Comparison of ENCODE assay signal across 23 cellular contexts in the genomic region with DNA sequence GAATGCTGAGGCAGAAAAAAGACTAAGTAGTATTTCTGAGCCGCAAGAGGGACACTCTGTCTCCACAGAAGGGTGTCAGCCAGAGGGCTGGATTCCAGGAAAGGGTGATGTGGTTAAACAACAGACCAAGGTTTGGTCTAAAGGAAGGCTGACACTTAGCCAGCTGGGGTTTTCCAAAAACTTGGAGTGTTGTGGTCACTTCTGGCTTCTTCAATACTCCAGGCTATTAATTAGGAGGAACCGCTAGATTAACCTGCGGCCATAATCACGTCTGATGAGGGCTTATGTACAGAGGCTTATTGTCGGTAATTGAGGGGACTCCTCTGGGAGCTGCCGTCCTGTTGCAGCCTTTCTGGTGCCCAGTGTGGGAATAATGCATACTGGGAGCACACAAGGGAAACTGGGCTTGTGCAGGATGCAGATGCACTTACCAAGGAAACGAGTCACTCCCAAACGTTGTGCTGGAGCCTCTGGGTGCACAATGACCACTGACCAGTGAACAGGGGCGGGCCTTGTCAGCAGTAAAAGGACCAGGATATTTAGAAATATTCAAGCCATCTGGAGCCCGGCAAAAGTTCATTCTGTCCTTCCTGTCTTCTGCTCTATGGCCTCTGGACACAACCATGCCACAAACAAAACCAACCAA.
DNase-seq lines count a peak whose midpoint lies in the region; FAIRE-seq and TF ChIP-seq lines count a peak whose summit lies in the region.
"Had no signal": no experiment of that assay in that cellular context is flagged by ENCODE, and none has a peak within 500 bp of the region (broad histone marks: within the 10 kb centered on the region; RNA-seq: fewer than 3 reads in every experiment).

No MANE protein-coding gene starts in this region.

- 58 to 69% (median 63%) methylated on average over 10 of the region's 10 CpGs for WGBS in stomach, 5 donors

- CTCF ChIA-PET in endothelial cell of umbilical vein (lab: Charles Lee), result interaction anchor here (1.1 to 2.9 kb wide), 3 partner anchors 10 kb away, joined by 3 to 15 read pairs (median 4); no protein-coding TSS in a partner anchor

- no peak overlapping the region for H3K4me3 ChIP-seq in MG63
- no peak overlapping the region for H3K4me3 ChIP-seq in endothelial cell of umbilical vein (replicated peaks in 1 of 3; ENCODE audit: insufficient read depth in 1 of 3, low read depth in 1 of 3, low read length in 3 of 3)
- H3K4me3 ChIP-seq in neural progenitor cell, result no peak overlapping the region
- no peak overlapping the region for H3K4me3 ChIP-seq in stomach
- H3K4me3 ChIP-seq: K562, sigmoid colon, SJSA1, tibial nerve had no signal

- H3K4me1 Mint-ChIP-seq in neural progenitor cell, result no peaks in the 10 kb centered on the region
- H3K4me1 Mint-ChIP-seq: activated CD4-positive, alpha-beta memory T cell treated with anti-CD3 and anti-CD28 coated beads, Interleukin-2, amount 10 ng/mL, durations not matched to agents 7 days and 5 days; activated naive CD4-positive, alpha-beta T cell treated with anti-CD3 and anti-CD28 coated beads, Interleukin-2, amount 10 ng/mL, durations not matched to agents 7 days and 5 days had no signal

- no peaks in the 10 kb centered on the region for H3K9me3 Mint-ChIP-seq in neural progenitor cell
- H3K9me3 Mint-ChIP-seq: activated CD4-positive, alpha-beta memory T cell treated with anti-CD3 and anti-CD28 coated beads, Interleukin-2, amount 10 ng/mL, durations not matched to agents 7 days and 5 days; activated naive CD4-positive, alpha-beta T cell treated with anti-CD3 and anti-CD28 coated beads, Interleukin-2, amount 10 ng/mL, durations not matched to agents 7 days and 5 days had no signal

- H3K36me3 ChIP-seq in MG63 (no peaks in the 10 kb centered on the region), endothelial cell of umbilical vein (ENCODE audit: control insufficient read depth in 2 of 2, extremely low read depth in 1 of 2, insufficient read depth in 2 of 2, low read length in 2 of 2) (no peaks in the 10 kb centered on the region), neural progenitor cell (no peaks in the 10 kb centered on the region), stomach (no peaks in the 10 kb centered on the region)
- H3K36me3 ChIP-seq: brain microvascular endothelial cell, sigmoid colon, SJSA1, tibial nerve had no signal

- TF ChIP-seq CTCF in endothelial cell of umbilical vein (IDR thresholded peaks at IDR 0.05; ENCODE audit: extremely low read depth in 1 of 2, insufficient read depth in 1 of 2, low read depth in 1 of 2, low read length in 2 of 2) (no peak), neural progenitor cell (IDR thresholded peaks at IDR 0.05) (no peak), stomach (IDR thresholded peaks at IDR 0.05) (no peak)

- H3K4me1 ChIP-seq in endothelial cell of umbilical vein (ENCODE audit: control insufficient read depth, extremely low read depth, insufficient read depth, low read length) (no peaks in the 10 kb centered on the region), neural progenitor cell (no peaks in the 10 kb centered on the region), stomach (no peaks in the 10 kb centered on the region)
- H3K4me1 ChIP-seq: sigmoid colon, tibial nerve had no signal

- no peak overlapping the region for H3K4me2 ChIP-seq in endothelial cell of umbilical vein (ENCODE audit: insufficient read depth, low read length)
- no peak overlapping the region for H3K4me2 ChIP-seq in neural progenitor cell

- no peak overlapping the region for H3K27ac Mint-ChIP-seq in neural progenitor cell
- H3K27ac Mint-ChIP-seq: activated CD4-positive, alpha-beta memory T cell treated with anti-CD3 and anti-CD28 coated beads, Interleukin-2, amount 10 ng/mL, durations not matched to agents 7 days and 5 days; activated naive CD4-positive, alpha-beta T cell treated with anti-CD3 and anti-CD28 coated beads, Interleukin-2, amount 10 ng/mL, durations not matched to agents 7 days and 5 days had no signal

- H4K20me1 ChIP-seq in endothelial cell of umbilical vein (replicated peaks; ENCODE audit: control insufficient read depth, extremely low read depth, insufficient read depth, low read length), result no peaks in the 10 kb centered on the region
- no peaks in the 10 kb centered on the region for H4K20me1 ChIP-seq in neural progenitor cell (ENCODE audit: low read depth)

- TF ChIP-seq EP300 in stomach (IDR thresholded peaks at IDR 0.05), result no peak

- H3K9ac ChIP-seq in endothelial cell of umbilical vein (replicated peaks; ENCODE audit: extremely low read depth, insufficient read depth, low read length) (no peak overlapping the region), neural progenitor cell (no peak overlapping the region)

- intact Hi-C loops in endothelial cell of umbilical vein (cut with micrococcal nuclease), result no loop called here
- intact Hi-C loops in stomach (cut with DNase I; ENCODE audit: low total_unique reads), result no loop called here

- H3K27ac ChIP-seq in endothelial cell of umbilical vein (ENCODE audit: insufficient read depth, low read depth, low read length), result no peak overlapping the region
- H3K27ac ChIP-seq in neural progenitor cell, result no peak overlapping the region
- H3K27ac ChIP-seq in stomach, result no peak overlapping the region
- H3K27ac ChIP-seq: brain microvascular endothelial cell, sigmoid colon, SJSA1, tibial nerve had no signal

- H3K27me3 ChIP-seq in MG63, result no peaks in the 10 kb centered on the region
- peaks cover 0 to 2% of the 10 kb centered on the region in 2 experiments for H3K27me3 ChIP-seq in endothelial cell of umbilical vein (ENCODE audit: control insufficient read depth in 2 of 2, insufficient read depth in 2 of 2, low read length in 2 of 2)
- no peaks in the 10 kb centered on the region for H3K27me3 ChIP-seq in neural progenitor cell
- H3K27me3 ChIP-seq in stomach, result no peaks in the 10 kb centered on the region
- H3K27me3 ChIP-seq: brain microvascular endothelial cell, sigmoid colon, SJSA1, tibial nerve had no signal

- H3K79me2 ChIP-seq in endothelial cell of umbilical vein (ENCODE audit: control insufficient read depth, insufficient read depth, low read length) (no peaks in the 10 kb centered on the region), neural progenitor cell (ENCODE audit: low read depth) (no peaks in the 10 kb centered on the region)

- dilution Hi-C loops in endothelial cell of umbilical vein (cut with MboI; ENCODE audit: extremely low pct_ligation_motif_present, low sequenced_read_pairs), result no loop called here

- H3F3A ChIP-seq in neural progenitor cell (ENCODE audit: low read depth), result no peaks in the 10 kb centered on the region

- no TSS peak for BruUV-seq in endothelial cell of umbilical vein (replicated peaks; lab: Mats Ljungman, UMichigan)

- H3K4me3 Mint-ChIP-seq in neural progenitor cell, result no peak overlapping the region
- H3K4me3 Mint-ChIP-seq: activated CD4-positive, alpha-beta memory T cell treated with anti-CD3 and anti-CD28 coated beads, Interleukin-2, amount 10 ng/mL, durations not matched to agents 7 days and 5 days; activated naive CD4-positive, alpha-beta T cell treated with anti-CD3 and anti-CD28 coated beads, Interleukin-2, amount 10 ng/mL, durations not matched to agents 7 days and 5 days had no signal

- POLR2A ChIA-PET in endothelial cell of umbilical vein (lab: Charles Lee), result no interaction called here

- DNase-seq in COLO829 (ENCODE audit: low spot score) (peak; percentile 6), MG63 (peak; percentile 63), endothelial cell of umbilical vein (ENCODE audit: low read depth, low spot score) (peak; percentile 6), neural progenitor cell (ENCODE audit: low spot score) (no peak), SIG-M5 (lab: John Stamatoyannopoulos, UW) (no peak), NOMO-1 treated with DMSO at 0.1 percent for 48 hours (lab: John Stamatoyannopoulos, UW; ENCODE audit: unreplicated experiment) (no peak), SHP77 treated with DMSO at 0.1 percent for 48 hours (lab: John Stamatoyannopoulos, UW) (no peak), stomach (no peak)
- DNase-seq: activated CD4-positive, alpha-beta memory T cell treated with anti-CD3 and anti-CD28 coated beads, Interleukin-2, amount 10 ng/mL, durations not matched to agents 7 days and 5 days; activated naive CD4-positive, alpha-beta T cell treated with anti-CD3 and anti-CD28 coated beads, Interleukin-2, amount 10 ng/mL, durations not matched to agents 7 days and 5 days; activated T-cell treated with anti-CD3 and anti-CD28 coated beads, Interleukin-2, amount 50 U/mL, for 1 hour; brain microvascular endothelial cell; cortex of kidney; NCI-H187 treated with DMSO at 0.1 percent for 48 hours; occipital lobe; sigmoid colon; stimulated activated naive CD4-positive, alpha-beta T cell; T-helper 2 cell had no signal

- no peaks in the 10 kb centered on the region for H3K9me1 ChIP-seq in endothelial cell of umbilical vein (replicated peaks; ENCODE audit: control insufficient read depth, extremely low read depth, insufficient read depth, low read length)

- H3K9me3 ChIP-seq in MG63, result no peaks in the 10 kb centered on the region
- H3K9me3 ChIP-seq in endothelial cell of umbilical vein (replicated peaks; ENCODE audit: control insufficient read depth, insufficient read depth, low read length), result no peaks in the 10 kb centered on the region
- no peaks in the 10 kb centered on the region for H3K9me3 ChIP-seq in neural progenitor cell (ENCODE audit: low read depth)
- H3K9me3 ChIP-seq in stomach, result no peaks in the 10 kb centered on the region
- H3K9me3 ChIP-seq: sigmoid colon, SJSA1, tibial nerve had no signal

- H2AFZ ChIP-seq in endothelial cell of umbilical vein (ENCODE audit: low read depth, low read length) (no peak overlapping the region), neural progenitor cell (replicated peaks) (peak overlapping the region; percentile 15)

- H3K27me3 Mint-ChIP-seq in neural progenitor cell (ENCODE audit: insufficient read depth, low read depth), result peaks cover 2% of the 10 kb centered on the region

- TF ChIP-seq POLR2A in endothelial cell of umbilical vein (IDR thresholded peaks at IDR 0.05; ENCODE audit: low read depth, low read length) (no peak), stomach (IDR thresholded peaks at IDR 0.05) (no peak)

- H3K36me3 Mint-ChIP-seq in neural progenitor cell, result no peaks in the 10 kb centered on the region
- H3K36me3 Mint-ChIP-seq: activated naive CD4-positive, alpha-beta T cell treated with anti-CD3 and anti-CD28 coated beads, Interleukin-2, amount 10 ng/mL, durations not matched to agents 7 days and 5 days had no signal

- FAIRE-seq in endothelial cell of umbilical vein (lab: Jason Lieb, UNC), result no peak
- FAIRE-seq: frontal cortex, GM18507, K562 had no signal

TF ChIP-seq in endothelial cell of umbilical vein, 7 proteins besides CTCF, POLR2A, EP300 and RAD21 (continues in another document):
- TF ChIP-seq, protein P1, sequence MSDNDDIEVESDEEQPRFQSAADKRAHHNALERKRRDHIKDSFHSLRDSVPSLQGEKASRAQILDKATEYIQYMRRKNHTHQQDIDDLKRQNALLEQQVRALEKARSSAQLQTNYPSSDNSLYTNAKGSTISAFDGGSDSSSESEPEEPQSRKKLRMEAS (IDR thresholded peaks at IDR 0.05; ENCODE audit: insufficient read depth, insufficient read length), result no peak
- TF ChIP-seq EZH2 (IDR thresholded peaks at IDR 0.05; ENCODE audit: borderline replicate concordance, low read depth, low read length, severe bottlenecking) (no peak), POLR2AphosphoS5 (IDR thresholded peaks at IDR 0.05; ENCODE audit: insufficient read depth, low read depth, low read length) (no peak), JUN (IDR thresholded peaks at IDR 0.05; ENCODE audit: borderline replicate concordance, insufficient read depth, insufficient read length, low read depth) (no peak)

Comparison
In these comparisons a context has a peak if more than half of its experiments do, and no peak if none do; other contexts are left out.
1. DNase-seq: peak in COLO829 (single experiment), MG63 (single experiment) and endothelial cell of umbilical vein (single experiment); none in neural progenitor cell (single experiment), SIG-M5 (single experiment), NOMO-1 treated with DMSO at 0.1 percent for 48 hours (single experiment), SHP77 treated with DMSO at 0.1 percent for 48 hours (single experiment) and stomach (single experiment).